ENCODE assay signal across 1 cellular context in genomic region chrX:9728271-9728670, GRCh38.
TF ChIP-seq lines count a peak whose summit lies in the region.

No MANE protein-coding gene starts in this region.

TF ChIP-seq in GM12878, 131 proteins besides CTCF, POLR2A, EP300 and RAD21 (continued from another document):
- TF ChIP-seq ZNF384 (IDR thresholded peaks at IDR 0.05; ENCODE audit: borderline replicate concordance, low read depth, low read length), result peak; percentile 30; the same call in 1 of the 2 replicates
- peak; percentile 81 for TF ChIP-seq SPI1 (IDR thresholded peaks at IDR 0.05; ENCODE audit: borderline replicate concordance, insufficient read depth, low read depth, low read length)
